12 cellular contexts compared by ENCODE assay signal in genomic region chr13:113616991-113617749, GRCh38. TPM values are rescaled to one million over a fixed set of nuclear protein-coding genes. Genes with fewer than 3 reads are reported as not detected.
DNase-seq lines count a peak whose midpoint lies in the region; ATAC-seq and TF ChIP-seq lines count a peak whose summit lies in the region.
"Had no signal": no experiment of that assay in that cellular context is flagged by ENCODE, and none has a peak within 500 bp of the region (broad histone marks: within the 10 kb centered on the region; RNA-seq: fewer than 3 reads in every experiment).

No MANE protein-coding gene starts in this region.

- H3K27me3 Mint-ChIP-seq in mesothelial cell of epicardium (ENCODE audit: low read depth), result no peaks in the 10 kb centered on the region
- H3K27me3 Mint-ChIP-seq: CD4-positive, CD25-positive, alpha-beta regulatory T cell had no signal

- H3K4me1 Mint-ChIP-seq in mesothelial cell of epicardium, result peaks cover 18% of the 10 kb centered on the region

- TF ChIP-seq CTCF in mesothelial cell of epicardium (IDR thresholded peaks at IDR 0.05; ENCODE audit: unreplicated experiment), result no peak

- no peaks in the 10 kb centered on the region for H3K9me3 Mint-ChIP-seq in mesothelial cell of epicardium

- no peak for ATAC-seq in HG02763 (IDR thresholded peaks at IDR 0.05; ENCODE audit: unreplicated experiment)
- no peak for ATAC-seq in HG02852 (IDR thresholded peaks at IDR 0.05; ENCODE audit: unreplicated experiment)
- ATAC-seq: K562 had no signal

- no peak overlapping the region for H3K4me3 Mint-ChIP-seq in mesothelial cell of epicardium
- H3K4me3 Mint-ChIP-seq: CD4-positive, CD25-positive, alpha-beta regulatory T cell had no signal

- peaks cover 6% of the 10 kb centered on the region for H3K36me3 Mint-ChIP-seq in mesothelial cell of epicardium

- DNase-seq in COR-L47 (lab: John Stamatoyannopoulos, UW), result peak; percentile 12
- DNase-seq in MV-4-11 (lab: John Stamatoyannopoulos, UW), result peak; percentile 38
- DNase-seq in cerebellum (ENCODE audit: low spot score), result peak; percentile 63
- DNase-seq in mesothelial cell of epicardium (ENCODE audit: low spot score in 2 of 2, unreplicated experiment in 2 of 2), result peak in 1 of 2 experiments; percentile 60
- DNase-seq in NCI-H82 (lab: John Stamatoyannopoulos, UW), result no peak
- no peak for DNase-seq in RKO (ENCODE audit: low spot score)
- DNase-seq: CD4-positive, CD25-positive, alpha-beta regulatory T cell; RPMI8226 had no signal

- peak overlapping the region; percentile 93 for H3K27ac Mint-ChIP-seq in mesothelial cell of epicardium

RNA-seq across cellular contexts. Expression of gene TFDP1, which starts 32.6 kb away (rescaled TPM):
- total RNA-seq in cerebellum (33.9 TPM), mesothelial cell of epicardium (51.6 to 53.6 TPM (median 52.6 TPM) in 3 replicates)

RNA-seq across cellular contexts. Expression of gene ATP4B, which starts 40.8 kb away (rescaled TPM):
- total RNA-seq in cerebellum (not detected), mesothelial cell of epicardium (not detected in 3 replicates)
- total RNA-seq: CD4-positive, CD25-positive, alpha-beta regulatory T cell; K562; subcutaneous adipose tissue had no signal

RNA-seq across cellular contexts. Expression of gene GRK1, which starts 49.8 kb away (rescaled TPM):
- total RNA-seq in cerebellum, result 0.45 TPM
- total RNA-seq in mesothelial cell of epicardium, result 0.20 to 0.41 TPM (median 0.34 TPM) in 3 replicates
- total RNA-seq: CD4-positive, CD25-positive, alpha-beta regulatory T cell; subcutaneous adipose tissue had no signal

Comparison
In these comparisons a context has a peak if more than half of its experiments do, and no peak if none do; other contexts are left out.
1. DNase-seq: peak in COR-L47 (single experiment), MV-4-11 (single experiment) and cerebellum (single experiment); none in NCI-H82 (single experiment) and RKO (single experiment).